Comparison of ENCODE assay signal across 18 cellular contexts in genomic region chr1:43308635-43309580, GRCh38. TPM values are rescaled to one million over a fixed set of nuclear protein-coding genes. Genes with fewer than 3 reads are reported as not detected.
DNase-seq lines count a peak whose midpoint lies in the region; ATAC-seq, FAIRE-seq and TF ChIP-seq lines count a peak whose summit lies in the region.
"Had no signal": no experiment of that assay in that cellular context is flagged by ENCODE, and none has a peak within 500 bp of the region (broad histone marks: within the 10 kb centered on the region; RNA-seq: fewer than 3 reads in every experiment).

No MANE protein-coding gene starts in this region.

- CTCF ChIA-PET in HepG2 (lab: Yijun Ruan, JAX; ENCODE audit: low intra/inter-chr PET ratio, low total read pairs) = no interaction called here

- no peaks in the 10 kb centered on the region for H3K79me2 ChIP-seq in HepG2 (ENCODE audit: insufficient read depth, low read length)

- no peak for TF ChIP-seq CTCF in HepG2 (CRISPR knock-in tag; IDR thresholded peaks at IDR 0.05)

- H3K36me3 ChIP-seq in HepG2 (replicated peaks in 1 of 2; ENCODE audit: control insufficient read depth in 1 of 2, insufficient read depth in 2 of 2, low read length in 2 of 2) (no peaks in the 10 kb centered on the region), aorta (ENCODE audit: control insufficient read depth in 1 of 2, insufficient read depth in 2 of 2, low read length in 1 of 2) (no peaks in the 10 kb centered on the region)
- H3K36me3 ChIP-seq: BLaER1 had no signal

- WGBS in HepG2 (ENCODE audit: low lambda C conversion rate) = 55% methylated on average over 21 of the region's 28 CpGs
- 93 to 95% methylated on average over 28 of the region's 28 CpGs for WGBS in aorta, 2 donors

- H3K27me3 ChIP-seq in HepG2 (ENCODE audit: control insufficient read depth in 1 of 2, insufficient read depth in 2 of 2, low read length in 2 of 2) (peaks cover 1 to 60% of the 10 kb centered on the region in 2 experiments; a peak in 3 of 5 replicates), aorta (ENCODE audit: control insufficient read depth in 1 of 2, insufficient read depth in 2 of 2, low read length in 1 of 2) (no peaks in the 10 kb centered on the region)
- H3K27me3 ChIP-seq: BLaER1 had no signal

- no peaks in the 10 kb centered on the region for H4K20me1 ChIP-seq in HepG2 (ENCODE audit: insufficient read depth, low read length)
- H4K20me1 ChIP-seq: BLaER1 had no signal

- no peak overlapping the region for H3K27ac ChIP-seq in HepG2 (ENCODE audit: extremely low read length, insufficient read depth, low read length)
- H3K27ac ChIP-seq in aorta (ENCODE audit: low read depth in 1 of 2, low read length in 2 of 2) = no peak overlapping the region
- H3K27ac ChIP-seq: BLaER1 had no signal

- no peak overlapping the region for H3K9ac ChIP-seq in HepG2 (ENCODE audit: insufficient read depth, low read depth, low read length)
- H3K9ac ChIP-seq: BLaER1 had no signal

- ATAC-seq in left cardiac atrium = no peak
- no peak for ATAC-seq in left ventricle myocardium superior
- ATAC-seq in HepG2 = peak; percentile 24; the same call in 1 of the 3 replicates
- no peak for ATAC-seq in aorta (ENCODE audit: low FRiP score)
- ATAC-seq in activated CD4-positive, CD25-positive, alpha-beta regulatory T cell treated with anti-CD3 and anti-CD28 coated beads, Interleukin-2, amount 50 U/mL, for 24 hours = no peak
- ATAC-seq: GM12878, GM23338 had no signal

- TF ChIP-seq RAD21 in HepG2 (CRISPR knock-in tag; IDR thresholded peaks at IDR 0.05) = no peak

- POLR2A ChIA-PET in HepG2 (lab: Yijun Ruan, JAX) = no interaction called here

- in situ Hi-C loops in HepG2 (cut with HindIII; ENCODE audit: extremely low pct_ligation_motif_present, low pct_unique_long_range_greater_than_20kb) = no loop called here

- H3K4me3 ChIP-seq in HepG2 (replicated peaks in 1 of 3; ENCODE audit: insufficient read depth in 1 of 3, low read depth in 2 of 3, low read length in 3 of 3) (no peak overlapping the region), aorta (ENCODE audit: low read length in 2 of 2) (no peak overlapping the region)
- H3K4me3 ChIP-seq: BLaER1, GM12878, GM23338 had no signal

- intact Hi-C loops in left cardiac atrium (cut with DNase I) = no loop called here
- intact Hi-C loops in left ventricle myocardium superior (cut with micrococcal nuclease) = no loop called here
- intact Hi-C loops in HepG2 (cut with micrococcal nuclease; ENCODE audit: unreplicated experiment) = no loop called here
- intact Hi-C loops in posterior vena cava (cut with DNase I) = loop anchor here in 1 of 2 donors (10.0 kb wide), 1 partner anchor 1226 kb away; no protein-coding TSS in a partner anchor
- intact Hi-C loops in aorta (cut with DNase I) = no loop called here

- no TSS peak for BruUV-seq in HepG2 (replicated peaks; lab: Mats Ljungman, UMichigan)

- peak; percentile 12 for DNase-seq in left cardiac atrium
- no peak for DNase-seq in left ventricle myocardium superior
- no peak for DNase-seq in HepG2 (ENCODE audit: low spot score)
- DNase-seq in posterior vena cava (ENCODE audit: low spot score) = peak; percentile 66
- DNase-seq in aorta = peak; percentile 34 to 68
- no peak for DNase-seq in activated CD4-positive, alpha-beta T cell treated with anti-CD3 and anti-CD28 coated beads for 1 hour
- no peak for DNase-seq in hypothalamus (lab: John Stamatoyannopoulos, UW)
- DNase-seq: 8988T, AML-193, Caco-2, DMS53, H7 had no signal

- H3K4me1 ChIP-seq in HepG2 (ENCODE audit: insufficient read depth, low read length) = peaks cover 31% of the 10 kb centered on the region
- H3K4me1 ChIP-seq in aorta (ENCODE audit: control insufficient read depth in 1 of 2, insufficient read depth in 2 of 2, low read length in 2 of 2) = no peaks in the 10 kb centered on the region
- H3K4me1 ChIP-seq: Caco-2 had no signal

- H3K4me2 ChIP-seq in HepG2 (ENCODE audit: low read depth, low read length) = no peak overlapping the region
- H3K4me2 ChIP-seq: BLaER1, GM23338 had no signal

- H3K9me3 ChIP-seq in HepG2 (ENCODE audit: low read length) = no peaks in the 10 kb centered on the region
- H3K9me3 ChIP-seq in aorta (ENCODE audit: control insufficient read depth, low read length) = no peaks in the 10 kb centered on the region
- H3K9me3 ChIP-seq: BLaER1, Caco-2 had no signal

- TF ChIP-seq POLR2A in HepG2 (IDR thresholded peaks at IDR 0.05; ENCODE audit: insufficient read depth in 1 of 2, low read depth in 2 of 2, low read length in 2 of 2) = no peak

- FAIRE-seq in HepG2 (lab: Jason Lieb, UNC) = no peak
- FAIRE-seq: GM12878, GM18507 had no signal

- TF ChIP-seq EP300 in HepG2 (IDR thresholded peaks at IDR 0.05; ENCODE audit: low read depth in 2 of 2, low read length in 2 of 2) (no peak), HepG2 (CRISPR knock-in tag; IDR thresholded peaks at IDR 0.05; ENCODE audit: borderline replicate concordance) (no peak)

- H2AFZ ChIP-seq in HepG2 (ENCODE audit: low read length) = no peak overlapping the region
- H2AFZ ChIP-seq: GM23338 had no signal

RNA-seq across cellular contexts. Expression of gene TIE1, which starts 8.1 kb away (rescaled TPM):
- total RNA-seq in left cardiac atrium (10 to 100 TPM; 23.1 to 38.9 TPM), left ventricle myocardium superior (21.9 TPM), HepG2 (2016; rRNA removed; fragmentation: Illumina TruSeq; extraction: Trizol) (0.20 and 0.84 TPM in 2 replicates), posterior vena cava (10 to 100 TPM; 32.5 to 46.6 TPM), aorta (10 to 100 TPM; 41.0 to 65.3 TPM)
- total RNA-seq in HepG2 (2016; cell fraction: cytosol; rRNA removed; fragmentation: Illumina TruSeq; extraction: Trizol; ENCODE audit: low read depth) = not detected in 2 replicates
- 0.30 and 0.76 TPM in 2 replicates for total RNA-seq in HepG2 (2016; cell fraction: insoluble cytoplasmic fraction; rRNA removed; fragmentation: Illumina TruSeq; extraction: Trizol)
- total RNA-seq in HepG2 (2016; cell fraction: membrane; rRNA removed; fragmentation: Illumina TruSeq; extraction: Trizol) = 0.10 and 0.19 TPM in 2 replicates
- total RNA-seq in HepG2 (2016; cell fraction: nucleus; rRNA removed; fragmentation: Illumina TruSeq; extraction: Trizol) = 1.3 TPM in 2 replicates
- polyA plus RNA-seq in HepG2 (2011; rRNA removed) (0.58 and 2.5 TPM in 2 replicates), aorta (1 to 10 TPM; 4.0 to 4.1 TPM)
- 0.72 and 1.1 TPM in 2 replicates for polyA plus RNA-seq in HepG2 (2011; cell fraction: cytosol; rRNA removed)
- 2.4 and 4.2 TPM in 2 replicates for polyA plus RNA-seq in HepG2 (2011; cell fraction: nucleus; rRNA removed)
- polyA plus RNA-seq in HepG2 (2012) = 0.35 and 1.3 TPM in 2 replicates
- 0.09 and 0.11 TPM in 2 replicates for polyA plus RNA-seq in HepG2 (2016; cell fraction: cytosol; fragmentation: Illumina TruSeq; extraction: Trizol; ENCODE audit: low read depth)
- 0.36 and 0.49 TPM in 2 replicates for polyA plus RNA-seq in HepG2 (2016; cell fraction: insoluble cytoplasmic fraction; fragmentation: Illumina TruSeq; extraction: Trizol; ENCODE audit: low read depth)
- polyA plus RNA-seq in HepG2 (2016; cell fraction: membrane; fragmentation: Illumina TruSeq; extraction: Trizol; ENCODE audit: low read depth) = 0.06 and 0.20 TPM in 2 replicates
- 0.96 and 1.3 TPM in 2 replicates for polyA plus RNA-seq in HepG2 (2016; cell fraction: nucleus; fragmentation: Illumina TruSeq; extraction: Trizol; ENCODE audit: insufficient read depth, low read depth)
- polyA minus RNA-seq in HepG2 (2011; rRNA and poly(A)+ RNA removed; ENCODE audit: low replicate concordance) = 4.2 TPM in 1 of 2 replicates, not detected in the other
- polyA minus RNA-seq in HepG2 (2011; cell fraction: cytosol; rRNA and poly(A)+ RNA removed) = 0.88 and 2.3 TPM in 2 replicates
- 0.75 and 0.77 TPM in 2 replicates for polyA minus RNA-seq in HepG2 (2011; cell fraction: nucleus; rRNA and poly(A)+ RNA removed)
- total RNA-seq: Caco-2 had no signal
- polyA plus RNA-seq: CD8-positive, alpha-beta memory T cell had no signal

RNA-seq across cellular contexts. Expression of gene C1orf210, which starts 23.5 kb away (rescaled TPM):
- not detected for total RNA-seq in left cardiac atrium
- not detected for total RNA-seq in left ventricle myocardium superior
- 0.49 and 0.52 TPM in 2 replicates for total RNA-seq in HepG2 (2016; rRNA removed; fragmentation: Illumina TruSeq; extraction: Trizol)
- total RNA-seq in HepG2 (2016; cell fraction: cytosol; rRNA removed; fragmentation: Illumina TruSeq; extraction: Trizol; ENCODE audit: low read depth) = 0.44 TPM in 1 of 2 replicates, not detected in the other
- total RNA-seq in HepG2 (2016; cell fraction: insoluble cytoplasmic fraction; rRNA removed; fragmentation: Illumina TruSeq; extraction: Trizol) = 0.52 and 0.54 TPM in 2 replicates
- total RNA-seq in HepG2 (2016; cell fraction: membrane; rRNA removed; fragmentation: Illumina TruSeq; extraction: Trizol) = 0.45 and 0.71 TPM in 2 replicates
- total RNA-seq in HepG2 (2016; cell fraction: nucleus; rRNA removed; fragmentation: Illumina TruSeq; extraction: Trizol) = 0.87 TPM in 1 of 2 replicates, not detected in the other
- 5.1 and 7.1 TPM in 2 replicates for polyA plus RNA-seq in HepG2 (2011; rRNA removed)
- polyA plus RNA-seq in HepG2 (2011; cell fraction: cytosol; rRNA removed) = 4.7 and 8.4 TPM in 2 replicates
- polyA plus RNA-seq in HepG2 (2011; cell fraction: nucleus; rRNA removed) = 0.98 and 2.3 TPM in 2 replicates
- 4.4 and 6.7 TPM in 2 replicates for polyA plus RNA-seq in HepG2 (2012)
- polyA plus RNA-seq in HepG2 (2016; cell fraction: cytosol; fragmentation: Illumina TruSeq; extraction: Trizol; ENCODE audit: low read depth) = 0.37 and 0.51 TPM in 2 replicates
- 0.97 and 1.6 TPM in 2 replicates for polyA plus RNA-seq in HepG2 (2016; cell fraction: insoluble cytoplasmic fraction; fragmentation: Illumina TruSeq; extraction: Trizol; ENCODE audit: low read depth)
- polyA plus RNA-seq in HepG2 (2016; cell fraction: membrane; fragmentation: Illumina TruSeq; extraction: Trizol; ENCODE audit: low read depth) = 0.76 and 0.95 TPM in 2 replicates
- polyA plus RNA-seq in HepG2 (2016; cell fraction: nucleus; fragmentation: Illumina TruSeq; extraction: Trizol; ENCODE audit: insufficient read depth, low read depth) = 0.73 and 0.75 TPM in 2 replicates
- 2.2 TPM in 1 of 2 replicates, not detected in the other for polyA minus RNA-seq in HepG2 (2011; rRNA and poly(A)+ RNA removed; ENCODE audit: low replicate concordance)
- 0.97 and 1.5 TPM in 2 replicates for polyA minus RNA-seq in HepG2 (2011; cell fraction: cytosol; rRNA and poly(A)+ RNA removed)
- 1.4 TPM in 1 of 2 replicates, not detected in the other for polyA minus RNA-seq in HepG2 (2011; cell fraction: nucleus; rRNA and poly(A)+ RNA removed)
- total RNA-seq in posterior vena cava = not detected
- total RNA-seq in aorta = not detected
- polyA plus RNA-seq in aorta = 1 to 10 TPM in 1 of 2 donors, not detected in 1; 2.3 TPM
- total RNA-seq: CD8-positive, alpha-beta memory T cell; GM12878 had no signal
- polyA plus RNA-seq: CD8-positive, alpha-beta memory T cell had no signal

RNA-seq across cellular contexts. Expression of gene MPL, which starts 28.7 kb away (rescaled TPM):
- total RNA-seq in left cardiac atrium (under 1 TPM; 0.44 to 0.65 TPM), left ventricle myocardium superior (0.40 TPM), HepG2 (2016; rRNA removed; fragmentation: Illumina TruSeq; extraction: Trizol) (not detected in 2 replicates), posterior vena cava (under 1 TPM in 1 of 2 donors, not detected in 1; 0.90 TPM), aorta (under 1 TPM; 0.18 to 0.52 TPM)
- 0.30 TPM in 1 of 2 replicates, not detected in the other for total RNA-seq in HepG2 (2016; cell fraction: cytosol; rRNA removed; fragmentation: Illumina TruSeq; extraction: Trizol; ENCODE audit: low read depth)
- not detected in 2 replicates for total RNA-seq in HepG2 (2016; cell fraction: insoluble cytoplasmic fraction; rRNA removed; fragmentation: Illumina TruSeq; extraction: Trizol)
- not detected in 2 replicates for total RNA-seq in HepG2 (2016; cell fraction: membrane; rRNA removed; fragmentation: Illumina TruSeq; extraction: Trizol)
- total RNA-seq in HepG2 (2016; cell fraction: nucleus; rRNA removed; fragmentation: Illumina TruSeq; extraction: Trizol) = not detected in 2 replicates
- polyA plus RNA-seq in HepG2 (2011; rRNA removed) (not detected in 2 replicates), aorta (under 1 TPM in 1 of 2 donors, not detected in 1; 0.20 TPM)
- polyA plus RNA-seq in HepG2 (2011; cell fraction: cytosol; rRNA removed) = not detected in 2 replicates
- polyA plus RNA-seq in HepG2 (2011; cell fraction: nucleus; rRNA removed) = not detected in 2 replicates
- not detected in 2 replicates for polyA plus RNA-seq in HepG2 (2012)
- not detected in 2 replicates for polyA plus RNA-seq in HepG2 (2016; cell fraction: cytosol; fragmentation: Illumina TruSeq; extraction: Trizol; ENCODE audit: low read depth)
- 0.12 TPM in 1 of 2 replicates, not detected in the other for polyA plus RNA-seq in HepG2 (2016; cell fraction: insoluble cytoplasmic fraction; fragmentation: Illumina TruSeq; extraction: Trizol; ENCODE audit: low read depth)
- polyA plus RNA-seq in HepG2 (2016; cell fraction: membrane; fragmentation: Illumina TruSeq; extraction: Trizol; ENCODE audit: low read depth) = not detected in 2 replicates
- polyA plus RNA-seq in HepG2 (2016; cell fraction: nucleus; fragmentation: Illumina TruSeq; extraction: Trizol; ENCODE audit: insufficient read depth, low read depth) = not detected in 2 replicates
- polyA minus RNA-seq in HepG2 (2011; rRNA and poly(A)+ RNA removed; ENCODE audit: low replicate concordance) = 0.54 TPM in 1 of 2 replicates, not detected in the other
- polyA minus RNA-seq in HepG2 (2011; cell fraction: cytosol; rRNA and poly(A)+ RNA removed) = not detected in 2 replicates
- polyA minus RNA-seq in HepG2 (2011; cell fraction: nucleus; rRNA and poly(A)+ RNA removed) = not detected in 2 replicates
- total RNA-seq: Caco-2; CD8-positive, alpha-beta memory T cell; GM12878; GM23338; H7 had no signal
- polyA plus RNA-seq: CD8-positive, alpha-beta memory T cell; GM12878; GM23338 had no signal

RNA-seq across cellular contexts. Expression of gene TMEM125, which starts 39.1 kb away (rescaled TPM):
- total RNA-seq in left cardiac atrium = under 1 TPM; 0.41 to 0.65 TPM
- total RNA-seq in left ventricle myocardium superior = not detected
- total RNA-seq in HepG2 (2016; rRNA removed; fragmentation: Illumina TruSeq; extraction: Trizol) = not detected in 2 replicates
- total RNA-seq in HepG2 (2016; cell fraction: cytosol; rRNA removed; fragmentation: Illumina TruSeq; extraction: Trizol; ENCODE audit: low read depth) = not detected in 2 replicates
- total RNA-seq in HepG2 (2016; cell fraction: insoluble cytoplasmic fraction; rRNA removed; fragmentation: Illumina TruSeq; extraction: Trizol) = not detected in 2 replicates
- total RNA-seq in HepG2 (2016; cell fraction: membrane; rRNA removed; fragmentation: Illumina TruSeq; extraction: Trizol) = not detected in 2 replicates
- not detected in 2 replicates for total RNA-seq in HepG2 (2016; cell fraction: nucleus; rRNA removed; fragmentation: Illumina TruSeq; extraction: Trizol)
- polyA plus RNA-seq in HepG2 (2011; rRNA removed) = 0.03 TPM in 1 of 2 replicates, not detected in the other
- 0.08 TPM in 2 replicates for polyA plus RNA-seq in HepG2 (2011; cell fraction: cytosol; rRNA removed)
- 0.09 TPM in 1 of 2 replicates, not detected in the other for polyA plus RNA-seq in HepG2 (2011; cell fraction: nucleus; rRNA removed)
- polyA plus RNA-seq in HepG2 (2012) = 0.07 TPM in 1 of 2 replicates, not detected in the other
- polyA plus RNA-seq in HepG2 (2016; cell fraction: cytosol; fragmentation: Illumina TruSeq; extraction: Trizol; ENCODE audit: low read depth) = not detected in 2 replicates
- not detected in 2 replicates for polyA plus RNA-seq in HepG2 (2016; cell fraction: insoluble cytoplasmic fraction; fragmentation: Illumina TruSeq; extraction: Trizol; ENCODE audit: low read depth)
- polyA plus RNA-seq in HepG2 (2016; cell fraction: membrane; fragmentation: Illumina TruSeq; extraction: Trizol; ENCODE audit: low read depth) = not detected in 2 replicates
- not detected in 2 replicates for polyA plus RNA-seq in HepG2 (2016; cell fraction: nucleus; fragmentation: Illumina TruSeq; extraction: Trizol; ENCODE audit: insufficient read depth, low read depth)
- polyA minus RNA-seq in HepG2 (2011; rRNA and poly(A)+ RNA removed; ENCODE audit: low replicate concordance) = 0.22 TPM in 1 of 2 replicates, not detected in the other
- not detected in 2 replicates for polyA minus RNA-seq in HepG2 (2011; cell fraction: cytosol; rRNA and poly(A)+ RNA removed)
- not detected in 2 replicates for polyA minus RNA-seq in HepG2 (2011; cell fraction: nucleus; rRNA and poly(A)+ RNA removed)
- under 1 TPM in 1 of 2 donors, not detected in 1; 0.29 TPM for total RNA-seq in posterior vena cava
- total RNA-seq in aorta = not detected
- polyA plus RNA-seq in aorta = 1 to 10 TPM in 1 of 2 donors, not detected in 1; 6.1 TPM
- total RNA-seq: CD8-positive, alpha-beta memory T cell had no signal
- polyA plus RNA-seq: CD8-positive, alpha-beta memory T cell; GM12878 had no signal

RNA-seq across cellular contexts. Expression of gene CDC20, which starts 49.9 kb away (rescaled TPM):
- 1 to 10 TPM in 1 of 2 donors, under 1 TPM in 1; 0.34 to 1.4 TPM for total RNA-seq in left cardiac atrium
- total RNA-seq in left ventricle myocardium superior = 1.3 TPM
- total RNA-seq in HepG2 (2016; rRNA removed; fragmentation: Illumina TruSeq; extraction: Trizol) = 90.0 and 97.8 TPM in 2 replicates
- 46.4 and 52.0 TPM in 2 replicates for total RNA-seq in HepG2 (2016; cell fraction: cytosol; rRNA removed; fragmentation: Illumina TruSeq; extraction: Trizol; ENCODE audit: low read depth)
- 83.1 and 89.9 TPM in 2 replicates for total RNA-seq in HepG2 (2016; cell fraction: insoluble cytoplasmic fraction; rRNA removed; fragmentation: Illumina TruSeq; extraction: Trizol)
- 44.6 and 48.1 TPM in 2 replicates for total RNA-seq in HepG2 (2016; cell fraction: membrane; rRNA removed; fragmentation: Illumina TruSeq; extraction: Trizol)
- 41.5 and 42.9 TPM in 2 replicates for total RNA-seq in HepG2 (2016; cell fraction: nucleus; rRNA removed; fragmentation: Illumina TruSeq; extraction: Trizol)
- 39.5 and 57.9 TPM in 2 replicates for polyA plus RNA-seq in HepG2 (2011; rRNA removed)
- 30.0 and 51.5 TPM in 2 replicates for polyA plus RNA-seq in HepG2 (2011; cell fraction: cytosol; rRNA removed)
- 32.3 and 62.8 TPM in 2 replicates for polyA plus RNA-seq in HepG2 (2011; cell fraction: nucleus; rRNA removed)
- 30.3 and 42.3 TPM in 2 replicates for polyA plus RNA-seq in HepG2 (2012)
- polyA plus RNA-seq in HepG2 (2016; cell fraction: cytosol; fragmentation: Illumina TruSeq; extraction: Trizol; ENCODE audit: low read depth) = 55.7 and 55.8 TPM in 2 replicates
- 111 and 128 TPM in 2 replicates for polyA plus RNA-seq in HepG2 (2016; cell fraction: insoluble cytoplasmic fraction; fragmentation: Illumina TruSeq; extraction: Trizol; ENCODE audit: low read depth)
- polyA plus RNA-seq in HepG2 (2016; cell fraction: membrane; fragmentation: Illumina TruSeq; extraction: Trizol; ENCODE audit: low read depth) = 48.3 and 54.4 TPM in 2 replicates
- 82.6 and 84.9 TPM in 2 replicates for polyA plus RNA-seq in HepG2 (2016; cell fraction: nucleus; fragmentation: Illumina TruSeq; extraction: Trizol; ENCODE audit: insufficient read depth, low read depth)
- polyA minus RNA-seq in HepG2 (2011; rRNA and poly(A)+ RNA removed; ENCODE audit: low replicate concordance) = 131 and 377 TPM in 2 replicates
- 20.8 and 38.2 TPM in 2 replicates for polyA minus RNA-seq in HepG2 (2011; cell fraction: cytosol; rRNA and poly(A)+ RNA removed)
- polyA minus RNA-seq in HepG2 (2011; cell fraction: nucleus; rRNA and poly(A)+ RNA removed) = 12.4 and 21.2 TPM in 2 replicates
- 1 to 10 TPM in 1 of 2 donors, under 1 TPM in 1; 0.95 to 1.0 TPM for total RNA-seq in posterior vena cava
- 1 to 10 TPM in 1 of 2 donors, under 1 TPM in 1; 0.68 to 1.1 TPM for total RNA-seq in aorta
- polyA plus RNA-seq in aorta = 1 to 10 TPM in 1 of 2 donors, under 1 TPM in 1; 0.36 to 1.0 TPM

Comparison
In these comparisons a context has a peak if more than half of its experiments do, and no peak if none do; other contexts are left out.
1. DNase-seq: peak in left cardiac atrium (single experiment), posterior vena cava (single experiment) and aorta (2 of 2); none in left ventricle myocardium superior (single experiment), HepG2 (single experiment), activated CD4-positive, alpha-beta T cell treated with anti-CD3 and anti-CD28 coated beads for 1 hour (single experiment) and hypothalamus (0 of 51).